Comparison of ENCODE assay signal across 24 cellular contexts in genomic region chr3:107920538-107920937, GRCh38.
"Had no signal": no experiment of that assay in that cellular context is flagged by ENCODE, and none has a peak within 500 bp of the region (broad histone marks: within the 10 kb centered on the region; RNA-seq: fewer than 3 reads in every experiment).

No MANE protein-coding gene starts in this region.

- H3K36me3 Mint-ChIP-seq: mesothelial cell of epicardium; naive thymus-derived CD8-positive, alpha-beta T cell had no signal

- H3K4me3 Mint-ChIP-seq: dendritic cell treated with granulocyte-macrophage colony-stimulating factor and Interleukin-4, amounts not matched to agents 40 ng/mL and 50 ng/mL, for 4 days; effector memory CD8-positive, alpha-beta T cell; endodermal cell; mesothelial cell of epicardium; naive B cell; naive thymus-derived CD8-positive, alpha-beta T cell had no signal

- DNase-seq: colonic mucosa; cortex of kidney; effector CD8-positive, alpha-beta T cell; effector memory CD8-positive, alpha-beta T cell; endodermal cell; erythroblast; esophagus squamous epithelium; foreskin fibroblast; foreskin melanocyte; gastrocnemius medialis; glutamatergic neuron; head of caudate nucleus; hypothalamus; left cardiac atrium; left lung; left ventricle myocardium superior; lower lobe of right lung; mesenchymal stem cell; mucosa of descending colon; naive B cell; naive thymus-derived CD8-positive, alpha-beta T cell had no signal

- ATAC-seq: effector memory CD8-positive, alpha-beta T cell; esophagus mucosa; gastrocnemius medialis; left cardiac atrium; left lung; left ventricle myocardium superior; lower lobe of right lung; mucosa of descending colon; naive thymus-derived CD8-positive, alpha-beta T cell had no signal

- H3K4me1 Mint-ChIP-seq: endodermal cell, mesothelial cell of epicardium had no signal

- H3K27ac Mint-ChIP-seq: dendritic cell treated with granulocyte-macrophage colony-stimulating factor and Interleukin-4, amounts not matched to agents 40 ng/mL and 50 ng/mL, for 4 days; effector memory CD8-positive, alpha-beta T cell; endodermal cell; mesothelial cell of epicardium; naive B cell; naive thymus-derived CD8-positive, alpha-beta T cell had no signal

- H3K9me3 Mint-ChIP-seq: dendritic cell treated with granulocyte-macrophage colony-stimulating factor and Interleukin-4, amounts not matched to agents 40 ng/mL and 50 ng/mL, for 4 days; effector memory CD8-positive, alpha-beta T cell; naive thymus-derived CD8-positive, alpha-beta T cell had no signal
